In the genomic region with DNA sequence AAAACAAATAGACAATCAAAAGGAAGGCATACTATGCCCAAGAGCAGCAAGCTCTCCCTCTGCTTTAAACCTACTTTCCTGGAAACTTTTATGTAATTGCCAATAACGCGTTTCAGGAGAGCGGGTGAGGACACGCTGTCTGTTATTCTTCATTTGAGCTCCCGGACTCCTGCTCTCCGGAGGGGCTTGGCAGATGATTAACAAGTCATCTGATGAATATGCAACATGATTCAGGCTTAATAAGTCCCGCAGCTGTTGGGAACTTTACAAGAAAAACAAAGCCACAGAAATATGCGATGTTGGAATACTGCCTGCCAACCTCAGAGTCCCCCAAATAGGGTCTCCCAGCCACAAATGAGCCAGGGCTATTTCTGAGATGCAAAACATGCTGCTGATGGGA, we compare ENCODE assay signal across 17 cellular contexts.
DNase-seq lines count a peak whose midpoint lies in the region; ATAC-seq and TF ChIP-seq lines count a peak whose summit lies in the region.
"Had no signal": no experiment of that assay in that cellular context is flagged by ENCODE, and none has a peak within 500 bp of the region (broad histone marks: within the 10 kb centered on the region; RNA-seq: fewer than 3 reads in every experiment).

No MANE protein-coding gene starts in this region.

- no peaks in the 10 kb centered on the region for H3K36me3 Mint-ChIP-seq in activated naive CD4-positive, alpha-beta T cell treated with anti-CD3 and anti-CD28 coated beads, Interleukin-2, amount 10 ng/mL, durations not matched to agents 7 days and 5 days

- ATAC-seq in HG03342 (IDR thresholded peaks at IDR 0.05; ENCODE audit: unreplicated experiment): no peak

- H3K27me3 Mint-ChIP-seq in activated naive CD4-positive, alpha-beta T cell treated with anti-CD3 and anti-CD28 coated beads, Interleukin-2, amount 10 ng/mL, durations not matched to agents 7 days and 5 days: no peaks in the 10 kb centered on the region
- H3K27me3 Mint-ChIP-seq: activated CD4-positive, alpha-beta T cell treated with anti-CD3 and anti-CD28 coated beads, Interleukin-2, amount 10 ng/mL, durations not matched to agents 7 days and 5 days; B cell had no signal

- H3K36me3 ChIP-seq in SJCRH30 (no peaks in the 10 kb centered on the region), esophagus squamous epithelium (no peaks in the 10 kb centered on the region)
- H3K36me3 ChIP-seq: gastrocnemius medialis had no signal

- intact Hi-C loops in esophagus squamous epithelium (cut with DNase I): no loop called here

- H3K9me3 ChIP-seq in SJCRH30 (replicated peaks) (no peaks in the 10 kb centered on the region), esophagus squamous epithelium (no peaks in the 10 kb centered on the region)
- H3K9me3 ChIP-seq: gastrocnemius medialis had no signal

- H3K27ac Mint-ChIP-seq in activated naive CD4-positive, alpha-beta T cell treated with anti-CD3 and anti-CD28 coated beads, Interleukin-2, amount 10 ng/mL, durations not matched to agents 7 days and 5 days: no peak overlapping the region
- H3K27ac Mint-ChIP-seq: activated CD4-positive, alpha-beta T cell treated with anti-CD3 and anti-CD28 coated beads, Interleukin-2, amount 10 ng/mL, durations not matched to agents 7 days and 5 days; B cell; nephron progenitor cell had no signal

- WGBS in esophagus squamous epithelium, 2 donors: 22 to 24% methylated on average over 8 of the region's 8 CpGs

- peaks cover 5% of the 10 kb centered on the region; the same call in 1 of the 2 replicates for H3K27me3 ChIP-seq in SJCRH30
- no peaks in the 10 kb centered on the region for H3K27me3 ChIP-seq in esophagus squamous epithelium
- H3K27me3 ChIP-seq: gastrocnemius medialis had no signal

- no peak overlapping the region for H3K4me3 Mint-ChIP-seq in activated naive CD4-positive, alpha-beta T cell treated with anti-CD3 and anti-CD28 coated beads, Interleukin-2, amount 10 ng/mL, durations not matched to agents 7 days and 5 days
- H3K4me3 Mint-ChIP-seq: activated CD4-positive, alpha-beta T cell treated with anti-CD3 and anti-CD28 coated beads, Interleukin-2, amount 10 ng/mL, durations not matched to agents 7 days and 5 days; B cell; nephron progenitor cell had no signal

- CTCF ChIA-PET in activated naive CD4-positive, alpha-beta T cell treated with anti-CD3 and anti-CD28 coated beads, Interleukin-2, amount 10 ng/mL, durations not matched to agents 7 days and 5 days (lab: Charles Lee): no interaction called here

- no peaks in the 10 kb centered on the region for H3K9me3 Mint-ChIP-seq in activated naive CD4-positive, alpha-beta T cell treated with anti-CD3 and anti-CD28 coated beads, Interleukin-2, amount 10 ng/mL, durations not matched to agents 7 days and 5 days
- H3K9me3 Mint-ChIP-seq: activated CD4-positive, alpha-beta T cell treated with anti-CD3 and anti-CD28 coated beads, Interleukin-2, amount 10 ng/mL, durations not matched to agents 7 days and 5 days; nephron progenitor cell had no signal

- peak; percentile 54 for DNase-seq in Ammon's horn (ENCODE audit: low spot score)
- DNase-seq in SJCRH30: peak; percentile 9 to 39
- DNase-seq in fibroblast of mammary gland (ENCODE audit: low read depth): peak; percentile 95
- peak; percentile 37 for DNase-seq in non-pigmented ciliary epithelial cell (ENCODE audit: low read depth)
- no peak for DNase-seq in esophagus squamous epithelium (lab: John Stamatoyannopoulos, UW)
- DNase-seq in NCI-H1092 treated with DMSO at 0.1 percent for 48 hours (lab: John Stamatoyannopoulos, UW): no peak
- DNase-seq in activated naive CD4-positive, alpha-beta T cell treated with anti-CD3 and anti-CD28 coated beads, Interleukin-2, amount 10 ng/mL, durations not matched to agents 7 days and 5 days: no peak
- DNase-seq: activated CD4-positive, alpha-beta T cell treated with anti-CD3 and anti-CD28 coated beads, Interleukin-2, amount 10 ng/mL, durations not matched to agents 7 days and 5 days; activated naive CD4-positive, alpha-beta T cell treated with anti-CD3 and anti-CD28 coated beads, Interleukin-2, amount 50 U/mL, for 16 hours; Calu3; effector CD8-positive, alpha-beta T cell; NCI-H526; nephron progenitor cell; PC-9 had no signal

- peaks cover 7% of the 10 kb centered on the region; the same call in 1 of the 2 replicates for H3K4me1 ChIP-seq in SJCRH30
- H3K4me1 ChIP-seq in esophagus squamous epithelium: peaks cover 0 to 12% (median 7%) of the 10 kb centered on the region in 3 donors

- no peak overlapping the region for H3K27ac ChIP-seq in SJCRH30
- H3K27ac ChIP-seq in esophagus squamous epithelium: no peak overlapping the region
- H3K27ac ChIP-seq: gastrocnemius medialis, PC-9 had no signal

- no peak for TF ChIP-seq POLR2A in esophagus squamous epithelium (IDR thresholded peaks at IDR 0.05)

- no peaks in the 10 kb centered on the region for H3K4me1 Mint-ChIP-seq in activated naive CD4-positive, alpha-beta T cell treated with anti-CD3 and anti-CD28 coated beads, Interleukin-2, amount 10 ng/mL, durations not matched to agents 7 days and 5 days
- H3K4me1 Mint-ChIP-seq: activated CD4-positive, alpha-beta T cell treated with anti-CD3 and anti-CD28 coated beads, Interleukin-2, amount 10 ng/mL, durations not matched to agents 7 days and 5 days; B cell had no signal

- H3K4me3 ChIP-seq in SJCRH30: no peak overlapping the region
- H3K4me3 ChIP-seq in fibroblast of mammary gland (ENCODE audit: control insufficient read depth, low read depth, low read length): no peak overlapping the region
- no peak overlapping the region for H3K4me3 ChIP-seq in esophagus squamous epithelium
- H3K4me3 ChIP-seq: gastrocnemius medialis, PC-9 had no signal

- TF ChIP-seq CTCF in fibroblast of mammary gland (conservative IDR thresholded peaks at IDR 0.05; ENCODE audit: control insufficient read depth, insufficient read depth, low read depth, low read length) (no peak), esophagus squamous epithelium (IDR thresholded peaks at IDR 0.05) (no peak)

Comparison
In these comparisons a context has a peak if more than half of its experiments do, and no peak if none do; other contexts are left out.
1. DNase-seq: peak in Ammon's horn (single experiment), SJCRH30 (2 of 2), fibroblast of mammary gland (single experiment) and non-pigmented ciliary epithelial cell (single experiment); none in esophagus squamous epithelium (single experiment), NCI-H1092 treated with DMSO at 0.1 percent for 48 hours (single experiment) and activated naive CD4-positive, alpha-beta T cell treated with anti-CD3 and anti-CD28 coated beads, Interleukin-2, amount 10 ng/mL, durations not matched to agents 7 days and 5 days (single experiment).